Comparison of ENCODE assay signal across 1 cellular context in genomic region chr17:37457801-37458200, GRCh38.
TF ChIP-seq lines count a peak whose summit lies in the region.

No MANE protein-coding gene starts in this region.

TF ChIP-seq in IMR-90, 13 proteins besides CTCF, POLR2A, EP300 and RAD21:
- 0 out of 2 replicates have a peak, but pooled peaks have one; percentile 46 for TF ChIP-seq CEBPB (IDR thresholded peaks at IDR 0.05; ENCODE audit: low read depth, low read length)
